1 cellular context compared by ENCODE assay signal in the genomic region with DNA sequence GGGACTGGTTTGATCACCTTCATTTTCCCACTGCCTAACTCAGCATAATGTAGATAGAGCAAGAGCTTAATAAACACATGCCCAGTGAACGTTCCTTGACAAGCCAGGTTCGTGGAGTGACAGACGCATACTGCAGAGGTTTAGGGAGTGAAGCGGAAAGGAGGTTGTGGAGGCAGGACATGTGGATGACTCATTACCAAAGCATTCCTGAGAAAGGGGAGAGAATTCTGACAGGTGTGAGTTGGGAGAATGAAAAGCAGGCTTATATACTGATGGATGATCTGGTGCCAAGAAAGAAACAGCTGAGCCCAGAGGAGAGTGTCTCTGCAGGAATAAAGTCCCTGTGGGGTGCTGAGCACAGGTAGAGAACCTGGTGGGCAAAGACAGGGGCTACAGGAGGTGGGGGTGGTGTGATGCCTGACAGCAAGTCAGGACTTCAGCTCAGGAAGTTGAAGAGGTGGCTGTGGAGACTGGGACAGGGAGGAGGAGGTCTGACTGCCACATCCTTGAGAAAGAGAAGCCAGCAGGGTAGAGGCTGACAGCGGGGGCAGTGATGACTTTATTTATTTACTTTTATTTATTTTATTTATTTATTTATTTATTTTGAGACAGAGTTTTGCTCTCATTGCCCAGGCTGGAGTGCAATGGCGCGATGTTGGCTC.
TF ChIP-seq lines count a peak whose summit lies in the region.

No MANE protein-coding gene starts in this region.

TF ChIP-seq in HEK293T, 16 proteins besides CTCF, POLR2A, EP300 and RAD21 (continued from another document):
- TF ChIP-seq, protein P1, sequence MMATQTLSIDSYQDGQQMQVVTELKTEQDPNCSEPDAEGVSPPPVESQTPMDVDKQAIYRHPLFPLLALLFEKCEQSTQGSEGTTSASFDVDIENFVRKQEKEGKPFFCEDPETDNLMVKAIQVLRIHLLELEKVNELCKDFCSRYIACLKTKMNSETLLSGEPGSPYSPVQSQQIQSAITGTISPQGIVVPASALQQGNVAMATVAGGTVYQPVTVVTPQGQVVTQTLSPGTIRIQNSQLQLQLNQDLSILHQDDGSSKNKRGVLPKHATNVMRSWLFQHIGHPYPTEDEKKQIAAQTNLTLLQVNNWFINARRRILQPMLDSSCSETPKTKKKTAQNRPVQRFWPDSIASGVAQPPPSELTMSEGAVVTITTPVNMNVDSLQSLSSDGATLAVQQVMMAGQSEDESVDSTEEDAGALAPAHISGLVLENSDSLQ (IDR thresholded peaks at IDR 0.05) = peak; percentile 22; the same call in 1 of the 2 replicates
